In genomic region chr13:98500963-98501421, GRCh38 we compare ENCODE assay signal across 14 cellular contexts.
A peak's percentile ranks its signal among the peaks of the same experiment; 100 is the strongest.
DNase-seq lines count a peak whose midpoint lies in the region; ATAC-seq and TF ChIP-seq lines count a peak whose summit lies in the region.
"Had no signal": no experiment of that assay in that cellular context is flagged by ENCODE, and none has a peak within 500 bp of the region (broad histone marks: within the 10 kb centered on the region; RNA-seq: fewer than 3 reads in every experiment).

No MANE protein-coding gene starts in this region.

- ATAC-seq in GM19455 (IDR thresholded peaks at IDR 0.05; ENCODE audit: unreplicated experiment) (peak; percentile 72), HG02938 (IDR thresholded peaks at IDR 0.05; ENCODE audit: unreplicated experiment) (peak; percentile 71), aorta (ENCODE audit: low FRiP score) (no peak), left colon (no peak)

- intact Hi-C loops in aorta (cut with DNase I) (loop anchor here in 1 of 2 donors (5.0 kb wide), 1 partner anchor 66 kb away; no protein-coding TSS in a partner anchor), left colon (cut with DNase I, micrococcal nuclease) (no loop called here)

- no peaks in the 10 kb centered on the region for H3K36me3 ChIP-seq in aorta (ENCODE audit: control insufficient read depth in 1 of 2, insufficient read depth in 2 of 2, low read length in 1 of 2)
- H3K36me3 ChIP-seq: thoracic aorta had no signal

- no peak for TF ChIP-seq POLR2A in NB4 (IDR thresholded peaks at IDR 0.05; ENCODE audit: extremely low read depth, insufficient read length)

- no peak overlapping the region for H3K27ac ChIP-seq in aorta (ENCODE audit: low read depth in 1 of 2, low read length in 2 of 2)
- H3K27ac ChIP-seq: BLaER1 treated with 17β-estradiol and CSF1 and Interleukin-3, amounts not matched to agents 10 nM and 100 nM; thoracic aorta had no signal

- 96 to 97% methylated on average over 10 of the region's 10 CpGs for WGBS in aorta, 2 donors

- in situ Hi-C loops in GM13977 (cut with MboI; ENCODE audit: low pct_unique_long_range_greater_than_20kb, low sequenced_read_pairs, unreplicated experiment): no loop called here

- TF ChIP-seq CTCF in GM13977 (IDR thresholded peaks at IDR 0.05; ENCODE audit: extremely low read depth, insufficient read depth, missing control alignments) (no peak), NB4 (IDR thresholded peaks at IDR 0.05; ENCODE audit: low read depth, low read length) (no peak)

- H3K27me3 ChIP-seq in aorta (ENCODE audit: control insufficient read depth in 1 of 2, insufficient read depth in 2 of 2, low read length in 1 of 2): no peaks in the 10 kb centered on the region
- H3K27me3 ChIP-seq: BLaER1 treated with 17β-estradiol and CSF1 and Interleukin-3, amounts not matched to agents 10 nM and 100 nM had no signal

- H3K4me3 ChIP-seq in NB4 (ENCODE audit: low read depth, low read length): no peak overlapping the region
- H3K4me3 ChIP-seq in aorta (ENCODE audit: low read length in 2 of 2): no peak overlapping the region
- H3K4me3 ChIP-seq: BLaER1 treated with 17β-estradiol and CSF1 and Interleukin-3, amounts not matched to agents 10 nM and 100 nM; thoracic aorta had no signal

- H3K4me1 ChIP-seq in aorta (ENCODE audit: control insufficient read depth in 1 of 2, insufficient read depth in 2 of 2, low read length in 2 of 2): peaks cover 3 to 7% of the 10 kb centered on the region in 2 donors

- no peaks in the 10 kb centered on the region for H3K9me3 ChIP-seq in aorta (ENCODE audit: control insufficient read depth, low read length)
- H3K9me3 ChIP-seq: BLaER1 treated with 17β-estradiol and CSF1 and Interleukin-3, amounts not matched to agents 10 nM and 100 nM; thoracic aorta had no signal

- DNase-seq in GM13977 (ENCODE audit: low spot score) (peak; percentile 66), NB4 (ENCODE audit: low read depth) (peak; percentile 30), NCI-H2227 (lab: John Stamatoyannopoulos, UW; ENCODE audit: unreplicated experiment) (no peak), NCI-H1417 (lab: John Stamatoyannopoulos, UW) (no peak), aorta (no peak), left colon (no peak)
- DNase-seq: activated CD8-positive, alpha-beta memory T cell treated with anti-CD3 and anti-CD28 coated beads for 24 hours; kidney; NCI-H345; occipital lobe had no signal

Comparison
In these comparisons a context has a peak if more than half of its experiments do, and no peak if none do; other contexts are left out.
1. DNase-seq: peak in GM13977 (single experiment) and NB4 (single experiment); none in NCI-H2227 (single experiment), NCI-H1417 (0 of 3), aorta (0 of 2) and left colon (0 of 2).
2. ATAC-seq: peak in GM19455 (single experiment) and HG02938 (single experiment); none in aorta (single experiment) and left colon (single experiment).